Comparison of ENCODE assay signal across 1 cellular context in the genomic region with DNA sequence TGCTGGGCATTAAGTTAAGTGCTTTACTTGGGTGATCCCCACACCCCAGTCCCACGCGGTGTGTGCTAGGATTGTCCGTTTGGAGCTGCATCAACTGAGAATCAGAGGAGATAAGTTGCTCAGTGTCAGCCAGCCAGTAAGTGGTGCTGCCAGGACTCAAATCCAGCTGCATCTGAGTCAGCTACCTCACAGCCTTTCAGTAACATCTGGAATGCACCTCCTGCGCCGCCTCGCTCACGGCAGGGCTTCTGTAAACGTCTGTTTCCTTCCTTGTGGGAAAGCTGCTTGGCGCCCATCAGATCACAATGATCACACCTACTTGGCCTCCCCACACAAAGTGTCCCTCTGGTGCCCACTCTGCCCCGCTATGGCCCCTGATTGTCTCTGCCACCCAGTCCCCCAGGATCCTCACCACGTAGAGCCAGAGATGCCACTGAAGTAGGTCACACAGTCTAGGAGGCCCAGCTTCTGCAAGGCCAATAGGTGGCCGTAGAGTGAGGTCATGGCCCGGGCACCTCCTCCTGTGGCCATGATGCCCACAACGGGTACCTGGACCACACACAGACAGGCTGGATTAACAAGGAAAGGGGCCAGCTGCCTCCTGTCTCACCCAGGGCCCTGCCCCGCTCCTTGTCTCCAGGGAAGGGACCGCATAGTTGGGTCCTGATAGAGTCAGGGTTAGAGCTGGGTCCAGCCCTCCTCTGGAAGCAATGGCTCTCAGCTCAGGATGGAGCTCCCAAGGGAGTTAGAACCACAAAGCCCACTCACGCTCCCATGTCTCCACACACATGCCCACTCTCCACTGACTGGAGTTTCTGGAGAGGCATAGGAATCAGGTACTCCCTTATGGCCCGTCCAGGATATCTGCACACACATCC.
TF ChIP-seq lines count a peak whose summit lies in the region.

No MANE protein-coding gene starts in this region.

TF ChIP-seq in IMR-90, 13 proteins besides CTCF, POLR2A, EP300 and RAD21:
- TF ChIP-seq NFE2L2 (IDR thresholded peaks at IDR 0.05; ENCODE audit: low read depth, low read length) (no peak), ELK1 (IDR thresholded peaks at IDR 0.05; ENCODE audit: borderline replicate concordance, low read depth, low read length) (no peak), FOS (IDR thresholded peaks at IDR 0.05; ENCODE audit: low read depth, low read length) (no peak), MAFK (IDR thresholded peaks at IDR 0.05; ENCODE audit: low read depth, low read length) (no peak), SMC3 (IDR thresholded peaks at IDR 0.05; ENCODE audit: low read depth, low read length) (no peak), MXI1 (IDR thresholded peaks at IDR 0.05; ENCODE audit: borderline replicate concordance, low read depth, low read length) (no peak), USF2 (IDR thresholded peaks at IDR 0.05; ENCODE audit: low read depth, low read length) (no peak), CEBPB (IDR thresholded peaks at IDR 0.05; ENCODE audit: low read depth, low read length) (no peak), CHD1 (IDR thresholded peaks at IDR 0.05; ENCODE audit: low read depth, low read length) (no peak)
TF ChIP-seq in IMR-90: peak in this region for 0.
